ENCODE assay signal across 25 cellular contexts in genomic region chr2:101974663-101975062, GRCh38. TPM values are rescaled to one million over a fixed set of nuclear protein-coding genes. Genes with fewer than 3 reads are reported as not detected.
DNase-seq lines count a peak whose midpoint lies in the region; ATAC-seq, FAIRE-seq and TF ChIP-seq lines count a peak whose summit lies in the region.
"Had no signal": no experiment of that assay in that cellular context is flagged by ENCODE, and none has a peak within 500 bp of the region (broad histone marks: within the 10 kb centered on the region; RNA-seq: fewer than 3 reads in every experiment).

No MANE protein-coding gene starts in this region.

- H3K4me1 ChIP-seq in HepG2 (ENCODE audit: insufficient read depth, low read length), result peaks cover 31% of the 10 kb centered on the region
- peaks cover 0 to 5% (median 0%) of the 10 kb centered on the region in 4 donors for H3K4me1 ChIP-seq in right lobe of liver
- no peaks in the 10 kb centered on the region for H3K4me1 ChIP-seq in BE2C
- H3K4me1 ChIP-seq: psoas muscle had no signal

- DNase-seq in HepG2 (ENCODE audit: low spot score), result no peak
- DNase-seq in right lobe of liver, result no peak
- DNase-seq in choroid plexus epithelial cell (ENCODE audit: low read depth), result peak; percentile 49
- peak; percentile 72 for DNase-seq in islet precursor cell
- no peak for DNase-seq in stimulated activated CD4-positive, alpha-beta T cell treated with anti-CD3 and anti-CD28 coated beads, Interleukin-2, amount 100 ng/mL, for 48 hours
- DNase-seq in AG08395 (ENCODE audit: low spot score), result no peak
- DNase-seq in BE2C, result no peak
- DNase-seq: activated CD4-positive, alpha-beta memory T cell treated with anti-CD3 and anti-CD28 coated beads for 36 hours; amygdala; effector memory CD4-positive, alpha-beta T cell; esophagus squamous epithelium; GF-D8; heart left ventricle; Kasumi-1; naive thymus-derived CD4-positive, alpha-beta T cell; NCI-H526 treated with DMSO at 0.1 percent for 48 hours; psoas muscle; SHP77; small intestine had no signal

- TF ChIP-seq POLR2A in HepG2 (IDR thresholded peaks at IDR 0.05; ENCODE audit: insufficient read depth in 1 of 2, low read depth in 2 of 2, low read length in 2 of 2) (no peak), right lobe of liver (IDR thresholded peaks at IDR 0.05) (no peak)

- no peak for FAIRE-seq in HepG2 (lab: Jason Lieb, UNC)
- FAIRE-seq: A204.1, D721Med, keratinocyte, small intestine had no signal

- no peak for TF ChIP-seq EP300 in HepG2 (IDR thresholded peaks at IDR 0.05; ENCODE audit: low read depth in 2 of 2, low read length in 2 of 2)
- TF ChIP-seq EP300 in HepG2 (CRISPR knock-in tag; IDR thresholded peaks at IDR 0.05; ENCODE audit: borderline replicate concordance), result no peak

- no TSS peak for BruUV-seq in HepG2 (replicated peaks; lab: Mats Ljungman, UMichigan)

- intact Hi-C loops in HepG2 (cut with micrococcal nuclease; ENCODE audit: unreplicated experiment), result no loop called here
- intact Hi-C loops in right lobe of liver (cut with DNase I), result no loop called here

- H3K4me3 ChIP-seq in HepG2 (replicated peaks in 1 of 3; ENCODE audit: insufficient read depth in 1 of 3, low read depth in 2 of 3, low read length in 3 of 3) (no peak overlapping the region), right lobe of liver (no peak overlapping the region), choroid plexus epithelial cell (ENCODE audit: low read depth, low read length) (no peak overlapping the region), BE2C (ENCODE audit: low read depth, low read length) (no peak overlapping the region)
- H3K4me3 ChIP-seq: esophagus squamous epithelium, heart left ventricle, psoas muscle had no signal

- H3K9ac ChIP-seq in HepG2 (ENCODE audit: insufficient read depth, low read depth, low read length), result no peak overlapping the region

- H3K36me3 ChIP-seq in HepG2 (replicated peaks in 1 of 2; ENCODE audit: control insufficient read depth in 1 of 2, insufficient read depth in 2 of 2, low read length in 2 of 2), result no peaks in the 10 kb centered on the region
- peaks cover 0 to 3% (median 0%) of the 10 kb centered on the region in 4 donors for H3K36me3 ChIP-seq in right lobe of liver
- no peaks in the 10 kb centered on the region for H3K36me3 ChIP-seq in BE2C
- H3K36me3 ChIP-seq: esophagus squamous epithelium, heart left ventricle had no signal

- no peaks in the 10 kb centered on the region for H4K20me1 ChIP-seq in HepG2 (ENCODE audit: insufficient read depth, low read length)

- WGBS in HepG2 (ENCODE audit: low lambda C conversion rate), result 41% methylated on average over 8 of the region's 8 CpGs
- WGBS in right lobe of liver (ENCODE audit: insufficient coverage, low coverage, low lambda C conversion rate, missing lambda C conversion rate), result 77% methylated on average over 5 of the region's 8 CpGs

- H3K9me3 ChIP-seq in HepG2 (ENCODE audit: low read length) (no peaks in the 10 kb centered on the region), right lobe of liver (no peaks in the 10 kb centered on the region), BE2C (no peaks in the 10 kb centered on the region)
- H3K9me3 ChIP-seq: psoas muscle had no signal

- H3K27me3 ChIP-seq in HepG2 (ENCODE audit: control insufficient read depth in 1 of 2, insufficient read depth in 2 of 2, low read length in 2 of 2) (peaks cover 3 to 14% of the 10 kb centered on the region in 2 experiments; a peak in 2 of 5 replicates), right lobe of liver (no peaks in the 10 kb centered on the region), BE2C (no peaks in the 10 kb centered on the region)
- H3K27me3 ChIP-seq: heart left ventricle had no signal

- TF ChIP-seq CTCF in HepG2 (CRISPR knock-in tag; IDR thresholded peaks at IDR 0.05) (no peak), right lobe of liver (IDR thresholded peaks at IDR 0.05) (no peak), choroid plexus epithelial cell (conservative IDR thresholded peaks at IDR 0.05; ENCODE audit: low read depth, low read length) (no peak), BE2C (IDR thresholded peaks at IDR 0.05; ENCODE audit: low read depth, low read length) (no peak)

- TF ChIP-seq RAD21 in HepG2 (CRISPR knock-in tag; IDR thresholded peaks at IDR 0.05), result no peak

- in situ Hi-C loops in HepG2 (cut with HindIII; ENCODE audit: extremely low pct_ligation_motif_present, low pct_unique_long_range_greater_than_20kb), result no loop called here

- CTCF ChIA-PET in HepG2 (lab: Yijun Ruan, JAX; ENCODE audit: low intra/inter-chr PET ratio, low total read pairs), result no interaction called here

- peak; percentile 40 for ATAC-seq in HepG2
- ATAC-seq in right lobe of liver, result no peak
- no peak for ATAC-seq in GM18870 (IDR thresholded peaks at IDR 0.05; ENCODE audit: unreplicated experiment)
- ATAC-seq: naive thymus-derived CD4-positive, alpha-beta T cell; psoas muscle had no signal

- H3K79me2 ChIP-seq in HepG2 (ENCODE audit: insufficient read depth, low read length), result no peaks in the 10 kb centered on the region

- no peak overlapping the region for H2AFZ ChIP-seq in HepG2 (ENCODE audit: low read length)

- no peak overlapping the region for H3K4me2 ChIP-seq in HepG2 (ENCODE audit: low read depth, low read length)

- POLR2A ChIA-PET in HepG2 (lab: Yijun Ruan, JAX), result no interaction called here

- no peak overlapping the region for H3K27ac ChIP-seq in HepG2 (ENCODE audit: extremely low read length, insufficient read depth, low read length)
- H3K27ac ChIP-seq in right lobe of liver, result no peak overlapping the region
- H3K27ac ChIP-seq: C4-2B, esophagus squamous epithelium, psoas muscle, VCaP had no signal

TF ChIP-seq in HepG2, 621 proteins besides CTCF, POLR2A, EP300 and RAD21:
- no peak for TF ChIP-seq ZNF121 (CRISPR knock-in tag; IDR thresholded peaks at IDR 0.05)
- TF ChIP-seq RXRB (CRISPR knock-in tag; IDR thresholded peaks at IDR 0.05; ENCODE audit: borderline replicate concordance), result no peak
- TF ChIP-seq MXI1 (IDR thresholded peaks at IDR 0.05; ENCODE audit: borderline replicate concordance, low read depth, low read length), result no peak
- TF ChIP-seq MAF1 (CRISPR knock-in tag; IDR thresholded peaks at IDR 0.05; ENCODE audit: borderline replicate concordance), result no peak
- no peak for TF ChIP-seq ZC3H4 (CRISPR knock-in tag; IDR thresholded peaks at IDR 0.05; ENCODE audit: borderline replicate concordance)
- TF ChIP-seq GATAD2A (CRISPR knock-in tag; IDR thresholded peaks at IDR 0.05), result no peak

RNA-seq across cellular contexts. Expression of gene IL1R2, which starts 17.1 kb away (rescaled TPM):
- total RNA-seq in HepG2 (2016; rRNA removed; fragmentation: Illumina TruSeq; extraction: Trizol), result 1.9 and 3.6 TPM in 2 replicates
- total RNA-seq in HepG2 (2016; cell fraction: cytosol; rRNA removed; fragmentation: Illumina TruSeq; extraction: Trizol; ENCODE audit: low read depth), result 0.88 and 1.0 TPM in 2 replicates
- 2.6 and 4.1 TPM in 2 replicates for total RNA-seq in HepG2 (2016; cell fraction: insoluble cytoplasmic fraction; rRNA removed; fragmentation: Illumina TruSeq; extraction: Trizol)
- total RNA-seq in HepG2 (2016; cell fraction: membrane; rRNA removed; fragmentation: Illumina TruSeq; extraction: Trizol), result 0.93 and 1.1 TPM in 2 replicates
- 2.8 and 3.1 TPM in 2 replicates for total RNA-seq in HepG2 (2016; cell fraction: nucleus; rRNA removed; fragmentation: Illumina TruSeq; extraction: Trizol)
- polyA plus RNA-seq in HepG2 (2011; rRNA removed), result 4.7 and 7.3 TPM in 2 replicates
- 6.0 and 6.1 TPM in 2 replicates for polyA plus RNA-seq in HepG2 (2011; cell fraction: cytosol; rRNA removed)
- polyA plus RNA-seq in HepG2 (2011; cell fraction: nucleus; rRNA removed), result 2.0 and 2.8 TPM in 2 replicates
- polyA plus RNA-seq in HepG2 (2012), result 3.1 and 4.5 TPM in 2 replicates
- polyA plus RNA-seq in HepG2 (2016; cell fraction: cytosol; fragmentation: Illumina TruSeq; extraction: Trizol; ENCODE audit: low read depth), result 1.2 and 1.3 TPM in 2 replicates
- 1.8 and 3.2 TPM in 2 replicates for polyA plus RNA-seq in HepG2 (2016; cell fraction: insoluble cytoplasmic fraction; fragmentation: Illumina TruSeq; extraction: Trizol; ENCODE audit: low read depth)
- 0.65 and 1.0 TPM in 2 replicates for polyA plus RNA-seq in HepG2 (2016; cell fraction: membrane; fragmentation: Illumina TruSeq; extraction: Trizol; ENCODE audit: low read depth)
- polyA plus RNA-seq in HepG2 (2016; cell fraction: nucleus; fragmentation: Illumina TruSeq; extraction: Trizol; ENCODE audit: insufficient read depth, low read depth), result 3.7 and 3.8 TPM in 2 replicates
- 4.2 TPM in 1 of 2 replicates, not detected in the other for polyA minus RNA-seq in HepG2 (2011; rRNA and poly(A)+ RNA removed; ENCODE audit: low replicate concordance)
- 3.3 and 3.6 TPM in 2 replicates for polyA minus RNA-seq in HepG2 (2011; cell fraction: cytosol; rRNA and poly(A)+ RNA removed)
- 2.3 and 2.5 TPM in 2 replicates for polyA minus RNA-seq in HepG2 (2011; cell fraction: nucleus; rRNA and poly(A)+ RNA removed)
- 10 to 100 TPM in 4 of 6 experiments, 1 to 10 TPM in 2; 5.5 to 22.8 (median 12.3) TPM for total RNA-seq in right lobe of liver
- polyA plus RNA-seq in BE2C (2012; ENCODE audit: insufficient read depth, insufficient read length, low read depth), result 0.57 TPM
- polyA plus RNA-seq: naive thymus-derived CD4-positive, alpha-beta T cell had no signal

Comparison
In these comparisons a context has a peak if more than half of its experiments do, and no peak if none do; other contexts are left out.
1. DNase-seq: peak in choroid plexus epithelial cell (single experiment) and islet precursor cell (single experiment); none in HepG2 (single experiment), right lobe of liver (0 of 3), stimulated activated CD4-positive, alpha-beta T cell treated with anti-CD3 and anti-CD28 coated beads, Interleukin-2, amount 100 ng/mL, for 48 hours (0 of 2), AG08395 (single experiment) and BE2C (single experiment).